ENCODE assay signal across 8 cellular contexts in the genomic region with DNA sequence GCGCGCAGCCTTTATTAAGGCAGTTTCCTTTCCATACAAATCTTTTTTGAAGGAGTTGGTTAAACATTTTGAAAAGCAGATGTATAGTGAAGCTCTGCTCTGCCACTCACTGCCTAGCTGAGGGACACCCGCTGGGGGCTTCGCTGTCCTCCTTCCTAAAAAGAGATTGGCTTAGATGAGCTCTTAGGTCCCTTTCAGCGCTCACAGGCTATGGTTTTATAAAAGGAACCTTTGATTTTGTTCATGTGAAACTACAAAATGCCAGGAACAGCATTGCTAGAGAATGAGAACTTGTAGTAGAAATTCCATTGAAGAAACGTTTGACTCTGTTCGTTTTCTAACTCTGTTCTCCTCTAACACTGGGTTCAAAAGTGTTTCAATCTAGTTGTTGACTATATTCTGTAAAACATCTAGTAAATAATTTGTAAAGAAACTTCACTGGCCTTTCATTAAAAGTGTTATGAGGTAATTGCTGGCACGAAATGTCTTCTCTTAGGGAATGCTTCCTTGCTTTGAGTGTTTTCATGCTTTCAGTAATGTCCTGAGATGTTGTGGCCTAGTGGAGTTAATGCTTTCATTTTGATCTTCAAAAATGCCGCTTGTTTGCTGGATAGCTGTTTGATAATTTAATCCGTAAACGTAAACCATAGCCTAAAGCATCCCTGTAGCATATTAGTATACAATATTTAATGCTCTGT. TPM values are rescaled to one million over a fixed set of nuclear protein-coding genes. Genes with fewer than 3 reads are reported as not detected.
DNase-seq lines count a peak whose midpoint lies in the region; ATAC-seq and TF ChIP-seq lines count a peak whose summit lies in the region.

No MANE protein-coding gene starts in this region.

- peak overlapping the region; percentile 95 to 98 (median 96) for H3K27ac Mint-ChIP-seq in CD4-positive, CD25-positive, alpha-beta regulatory T cell

- H3K36me3 Mint-ChIP-seq in CD4-positive, CD25-positive, alpha-beta regulatory T cell: no peaks in the 10 kb centered on the region

- H3K27ac ChIP-seq in CD4-positive, CD25-positive, alpha-beta regulatory T cell (ENCODE audit: insufficient read depth, low read length, poor library complexity, severe bottlenecking): peak overlapping the region; percentile 92
- H3K27ac ChIP-seq in colonic mucosa: peak overlapping the region; percentile 99
- peak overlapping the region; percentile 48 for H3K27ac ChIP-seq in muscle layer of colon (ENCODE audit: low read depth, low read length)

- peaks cover 0 to 1% (median 0%) of the 10 kb centered on the region in 7 donors for H3K9me3 Mint-ChIP-seq in CD4-positive, CD25-positive, alpha-beta regulatory T cell

- H3K9ac ChIP-seq in colonic mucosa (ENCODE audit: low read depth in 2 of 2, low read length in 2 of 2) (peak overlapping the region; percentile 90 to 97), muscle layer of colon (ENCODE audit: low read length) (peak overlapping the region; percentile 67)

- H3K9me3 ChIP-seq in CD4-positive, CD25-positive, alpha-beta regulatory T cell (ENCODE audit: control insufficient read depth in 2 of 2, low read length in 2 of 2): no peaks in the 10 kb centered on the region
- no peaks in the 10 kb centered on the region for H3K9me3 ChIP-seq in colonic mucosa
- H3K9me3 ChIP-seq in muscle layer of colon (ENCODE audit: low read length): no peaks in the 10 kb centered on the region

- no peaks in the 10 kb centered on the region for H3K27me3 ChIP-seq in CD4-positive, CD25-positive, alpha-beta regulatory T cell (ENCODE audit: control insufficient read depth, insufficient read depth, low read length)
- H3K27me3 ChIP-seq in colonic mucosa (no peaks in the 10 kb centered on the region), muscle layer of colon (ENCODE audit: control insufficient read depth in 1 of 2, insufficient read depth in 2 of 2, low read length in 2 of 2) (no peaks in the 10 kb centered on the region)

- H3K4me3 ChIP-seq in CD4-positive, CD25-positive, alpha-beta regulatory T cell (ENCODE audit: low read depth, low read length): peak overlapping the region; percentile 98
- H3K4me3 ChIP-seq in LNCaP clone FGC (ENCODE audit: low read depth, low read length) (peak overlapping the region; percentile 99), colonic mucosa (peak overlapping the region; percentile 87), muscle layer of colon (ENCODE audit: low read depth in 1 of 2, low read length in 2 of 2) (peak overlapping the region; percentile 71 to 92)

- peaks cover 8% of the 10 kb centered on the region for H3K27me3 Mint-ChIP-seq in CD4-positive, CD25-positive, alpha-beta regulatory T cell

- H3K4me3 Mint-ChIP-seq in CD4-positive, CD25-positive, alpha-beta regulatory T cell: peak overlapping the region; percentile 94 to 99 (median 98)

- ATAC-seq in CD4-positive, CD25-positive, alpha-beta regulatory T cell (ENCODE audit: low read depth in 2 of 2): no peak
- no peak for ATAC-seq in HG03432 (IDR thresholded peaks at IDR 0.05; ENCODE audit: unreplicated experiment)
- ATAC-seq in HG03521 (IDR thresholded peaks at IDR 0.05; ENCODE audit: unreplicated experiment): no peak

- peaks cover 54% of the 10 kb centered on the region for H3K4me1 ChIP-seq in CD4-positive, CD25-positive, alpha-beta regulatory T cell (ENCODE audit: control insufficient read depth, insufficient read depth, low read length, poor library complexity, severe bottlenecking)
- H3K4me1 ChIP-seq in colonic mucosa: peaks cover 3% of the 10 kb centered on the region
- peaks cover 24% of the 10 kb centered on the region for H3K4me1 ChIP-seq in muscle layer of colon (ENCODE audit: insufficient read depth, low read length)

- intact Hi-C loops in colonic mucosa (cut with DNase I): loop anchor here (10.0 kb wide), 1 partner anchor 52 kb away; the partner anchor contains the start of gene EIF5

- no peak for TF ChIP-seq CTCF in LNCaP clone FGC (IDR thresholded peaks at IDR 0.05; ENCODE audit: control insufficient read depth, extremely low read depth, insufficient read depth)
- TF ChIP-seq CTCF in colonic mucosa (IDR thresholded peaks at IDR 0.05): no peak

- peaks cover 19 to 49% (median 34%) of the 10 kb centered on the region in 4 donors for H3K4me1 Mint-ChIP-seq in CD4-positive, CD25-positive, alpha-beta regulatory T cell

- DNase-seq in CD4-positive, CD25-positive, alpha-beta regulatory T cell: no peak
- DNase-seq in LNCaP clone FGC (ENCODE audit: low read depth) (no peak), colonic mucosa (no peak), NCI-H1930 (lab: John Stamatoyannopoulos, UW) (no peak)
- DNase-seq in stimulated activated CD4-positive, alpha-beta T cell treated with anti-CD3 and anti-CD28 coated beads, Interleukin-4, amount 100 ng/mL, for 4 hours: no peak

- no peaks in the 10 kb centered on the region for H3K36me3 ChIP-seq in CD4-positive, CD25-positive, alpha-beta regulatory T cell (ENCODE audit: control insufficient read depth, insufficient read depth, low read length)
- H3K36me3 ChIP-seq in colonic mucosa (no peaks in the 10 kb centered on the region), muscle layer of colon (ENCODE audit: insufficient read depth, low read length) (no peaks in the 10 kb centered on the region)

RNA-seq across cellular contexts. Expression of gene MARK3, which starts 1.6 kb away (rescaled TPM):
- 147 TPM for total RNA-seq in CD4-positive, CD25-positive, alpha-beta regulatory T cell
- 10 to 100 TPM; 33.5 to 41.6 (median 36.1) TPM for polyA plus RNA-seq in CD4-positive, CD25-positive, alpha-beta regulatory T cell
- 10 to 100 TPM; 52.5 to 63.6 TPM for total RNA-seq in colonic mucosa

RNA-seq across cellular contexts. Expression of gene EIF5, which starts 52.7 kb away (rescaled TPM):
- 675 TPM for total RNA-seq in CD4-positive, CD25-positive, alpha-beta regulatory T cell
- 100 to 1,000 TPM; 364 to 387 (median 370) TPM for polyA plus RNA-seq in CD4-positive, CD25-positive, alpha-beta regulatory T cell
- total RNA-seq in colonic mucosa: 100 to 1,000 TPM; 169 to 265 TPM

Comparison
In these comparisons a context has a peak if more than half of its experiments do, and no peak if none do; other contexts are left out.
1. H3K27ac ChIP-seq: peak in every context shown above with its lines; median percentile 99 in colonic mucosa; 92 in CD4-positive, CD25-positive, alpha-beta regulatory T cell; 48 in muscle layer of colon.